Comparison of ENCODE assay signal across 22 cellular contexts in genomic region chr9:38052147-38052546, GRCh38.
"Had no signal": no experiment of that assay in that cellular context is flagged by ENCODE, and none has a peak within 500 bp of the region (broad histone marks: within the 10 kb centered on the region; RNA-seq: fewer than 3 reads in every experiment).

No MANE protein-coding gene starts in this region.

- H3K27me3 Mint-ChIP-seq: activated naive CD8-positive, alpha-beta T cell had no signal

- H3K4me3 Mint-ChIP-seq: activated naive CD8-positive, alpha-beta T cell; central memory CD8-positive, alpha-beta T cell; naive thymus-derived CD4-positive, alpha-beta T cell; T-helper 2 cell treated with Interferon-gamma antibody and Interleukin-4, amounts not matched to agents 5 μg/mL and 100 μg/mL, for 36 hours had no signal

- FAIRE-seq: endothelial cell of umbilical vein, small intestine had no signal

- H3K36me3 ChIP-seq: suprapubic skin had no signal

- H3K27ac ChIP-seq: coronary artery, foreskin keratinocyte, suprapubic skin had no signal

- H3K27ac Mint-ChIP-seq: activated naive CD8-positive, alpha-beta T cell; naive thymus-derived CD4-positive, alpha-beta T cell; T-helper 2 cell treated with Interferon-gamma antibody and Interleukin-4, amounts not matched to agents 5 μg/mL and 100 μg/mL, for 36 hours had no signal

- H3K36me3 Mint-ChIP-seq: activated naive CD8-positive, alpha-beta T cell; naive thymus-derived CD4-positive, alpha-beta T cell had no signal

- H3K9me3 ChIP-seq: body of pancreas, mucosa of descending colon, suprapubic skin had no signal

- DNase-seq: activated CD4-positive, alpha-beta T cell treated with anti-CD3 and anti-CD28 coated beads, Interleukin-2, amount 50 U/mL, for 1 hour; activated CD8-positive, alpha-beta memory T cell treated with anti-CD3 and anti-CD28 coated beads for 24 hours; activated gamma-delta T cell treated with Interleukin-2 at 50 U/mL for 16 hours; amniotic stem cell; body of pancreas; effector CD4-positive, alpha-beta T cell; foreskin keratinocyte; mammary epithelial cell; naive thymus-derived CD4-positive, alpha-beta T cell; occipital lobe; right cardiac atrium; small intestine; stimulated activated naive CD8-positive, alpha-beta T cell treated with anti-CD3 and anti-CD28 coated beads, Interleukin-15, Interleukin-2, amounts not matched to agents 100 U/mL and 50 U/mL, for 24 hours; SW 1271; trophoblast cell had no signal

- H3K27me3 ChIP-seq: body of pancreas, foreskin keratinocyte, suprapubic skin had no signal

- H3K9me3 Mint-ChIP-seq: central memory CD8-positive, alpha-beta T cell; naive thymus-derived CD4-positive, alpha-beta T cell; T-helper 2 cell treated with Interferon-gamma antibody and Interleukin-4, amounts not matched to agents 5 μg/mL and 100 μg/mL, for 36 hours had no signal

- ATAC-seq: body of pancreas; foreskin keratinocyte; mucosa of descending colon; naive thymus-derived CD4-positive, alpha-beta T cell; stimulated activated naive CD8-positive, alpha-beta T cell treated with anti-CD3 and anti-CD28 coated beads, Interleukin-15, Interleukin-2, amounts not matched to agents 100 U/mL and 50 U/mL, for 24 hours had no signal

- H3K4me3 ChIP-seq: body of pancreas, coronary artery, mucosa of descending colon, suprapubic skin had no signal
